In genomic region chr1:154944422-154945159, GRCh38 we compare ENCODE assay signal across 1 cellular context.
TF ChIP-seq lines count a peak whose summit lies in the region.

No MANE protein-coding gene starts in this region.

TF ChIP-seq in HepG2, 621 proteins besides CTCF, POLR2A, EP300 and RAD21 (continued from another document and continues in another):
- TF ChIP-seq POLR2G (IDR thresholded peaks at IDR 0.05; ENCODE audit: low read depth, low read length) (no peak), DDIT3 (CRISPR knock-in tag; IDR thresholded peaks at IDR 0.05) (no peak), ZNF562 (CRISPR knock-in tag; IDR thresholded peaks at IDR 0.05; ENCODE audit: borderline replicate concordance) (no peak), ZNF160 (CRISPR knock-in tag; IDR thresholded peaks at IDR 0.05) (peak; percentile 42; the same call in 1 of the 2 replicates), ZNF543 (CRISPR knock-in tag; IDR thresholded peaks at IDR 0.05) (no peak), SOX5 (CRISPR knock-in tag; IDR thresholded peaks at IDR 0.05; ENCODE audit: borderline replicate concordance) (peak; percentile 70; the same call in 1 of the 2 replicates), ZNF12 (CRISPR knock-in tag; IDR thresholded peaks at IDR 0.05) (no peak), ZNF333 (CRISPR knock-in tag; IDR thresholded peaks at IDR 0.05; ENCODE audit: borderline replicate concordance) (no peak), ZNF205 (CRISPR knock-in tag; IDR thresholded peaks at IDR 0.05) (no peak), ZNF704 (CRISPR knock-in tag; IDR thresholded peaks at IDR 0.05; ENCODE audit: borderline replicate concordance) (no peak; the same call in 1 of the 2 replicates), ZNF570 (CRISPR knock-in tag; IDR thresholded peaks at IDR 0.05; ENCODE audit: borderline replicate concordance) (no peak), TIGD3 (CRISPR knock-in tag; IDR thresholded peaks at IDR 0.05; ENCODE audit: borderline replicate concordance) (no peak), ONECUT2 (CRISPR knock-in tag; IDR thresholded peaks at IDR 0.05) (no peak), ZNF44 (CRISPR knock-in tag; IDR thresholded peaks at IDR 0.05) (no peak; the same call in 1 of the 2 replicates), JDP2 (CRISPR knock-in tag; IDR thresholded peaks at IDR 0.05; ENCODE audit: borderline replicate concordance) (no peak), GPBP1L1 (CRISPR knock-in tag; IDR thresholded peaks at IDR 0.05) (no peak), ZNF329 (CRISPR knock-in tag; IDR thresholded peaks at IDR 0.05; ENCODE audit: low read depth) (no peak), ZNF350 (CRISPR knock-in tag; IDR thresholded peaks at IDR 0.05; ENCODE audit: borderline replicate concordance, low read depth) (peak; percentile 47; the same call in 1 of the 2 replicates), ZBTB10 (CRISPR knock-in tag; IDR thresholded peaks at IDR 0.05; ENCODE audit: borderline replicate concordance) (peak; percentile 12; the same call in 1 of the 2 replicates), FOXP4 (CRISPR knock-in tag; IDR thresholded peaks at IDR 0.05) (peak; percentile 69; the same call in 1 of the 2 replicates), RBAK (CRISPR knock-in tag; IDR thresholded peaks at IDR 0.05) (no peak), ZBTB43 (CRISPR knock-in tag; conservative IDR thresholded peaks at IDR 0.05) (no peak), PPARG (CRISPR knock-in tag; conservative IDR thresholded peaks at IDR 0.05) (peak; percentile 84), FOXC1 (CRISPR knock-in tag; IDR thresholded peaks at IDR 0.05; ENCODE audit: borderline replicate concordance) (peak; percentile 49; the same call in 1 of the 2 replicates), SNAI1 (CRISPR knock-in tag; IDR thresholded peaks at IDR 0.05; ENCODE audit: borderline replicate concordance) (no peak), PITX1 (CRISPR knock-in tag; IDR thresholded peaks at IDR 0.05) (peak; percentile 60; the same call in 1 of the 2 replicates), HDAC1 (CRISPR knock-in tag; IDR thresholded peaks at IDR 0.05) (peak; percentile 82), ZNF782 (CRISPR knock-in tag; IDR thresholded peaks at IDR 0.05; ENCODE audit: borderline replicate concordance) (peak; percentile 40; the same call in 1 of the 2 replicates), CSRNP2 (CRISPR knock-in tag; conservative IDR thresholded peaks at IDR 0.05; ENCODE audit: low read depth) (no peak), GATAD1 (CRISPR knock-in tag; IDR thresholded peaks at IDR 0.05) (peak; percentile 40; the same call in 1 of the 2 replicates), ZNF124 (CRISPR knock-in tag; IDR thresholded peaks at IDR 0.05) (no peak), SATB2 (CRISPR knock-in tag; IDR thresholded peaks at IDR 0.05) (no peak), TCF7 (IDR thresholded peaks at IDR 0.05; ENCODE audit: low read depth) (no peak), ZBTB25 (CRISPR knock-in tag; IDR thresholded peaks at IDR 0.05) (peak; percentile 91), RBM39 (IDR thresholded peaks at IDR 0.05; ENCODE audit: low read depth, low read length, poor library complexity, severe bottlenecking) (no peak), SIX4 (CRISPR knock-in tag; IDR thresholded peaks at IDR 0.05) (peak; percentile 55; the same call in 1 of the 2 replicates), ZBTB20 (CRISPR knock-in tag; IDR thresholded peaks at IDR 0.05; ENCODE audit: borderline replicate concordance, low read depth) (peak; percentile 36; the same call in 1 of the 2 replicates), ZBTB39 (CRISPR knock-in tag; IDR thresholded peaks at IDR 0.05) (no peak), YY1 (IDR thresholded peaks at IDR 0.05; ENCODE audit: insufficient read depth, insufficient replicate concordance, low read depth, low read length) (peak; percentile 31), ZNF891 (CRISPR knock-in tag; IDR thresholded peaks at IDR 0.05) (no peak), ZNF530 (CRISPR knock-in tag; IDR thresholded peaks at IDR 0.05; ENCODE audit: low read depth) (no peak), ZNF280D (CRISPR knock-in tag; IDR thresholded peaks at IDR 0.05) (peak; percentile 52; the same call in 1 of the 2 replicates), ZNF567 (CRISPR knock-in tag; IDR thresholded peaks at IDR 0.05; ENCODE audit: borderline replicate concordance) (no peak), SP2 (CRISPR knock-in tag; IDR thresholded peaks at IDR 0.05) (no peak), RARG (CRISPR knock-in tag; IDR thresholded peaks at IDR 0.05; ENCODE audit: low read depth) (no peak; the same call in 1 of the 2 replicates)
